In the genomic region with DNA sequence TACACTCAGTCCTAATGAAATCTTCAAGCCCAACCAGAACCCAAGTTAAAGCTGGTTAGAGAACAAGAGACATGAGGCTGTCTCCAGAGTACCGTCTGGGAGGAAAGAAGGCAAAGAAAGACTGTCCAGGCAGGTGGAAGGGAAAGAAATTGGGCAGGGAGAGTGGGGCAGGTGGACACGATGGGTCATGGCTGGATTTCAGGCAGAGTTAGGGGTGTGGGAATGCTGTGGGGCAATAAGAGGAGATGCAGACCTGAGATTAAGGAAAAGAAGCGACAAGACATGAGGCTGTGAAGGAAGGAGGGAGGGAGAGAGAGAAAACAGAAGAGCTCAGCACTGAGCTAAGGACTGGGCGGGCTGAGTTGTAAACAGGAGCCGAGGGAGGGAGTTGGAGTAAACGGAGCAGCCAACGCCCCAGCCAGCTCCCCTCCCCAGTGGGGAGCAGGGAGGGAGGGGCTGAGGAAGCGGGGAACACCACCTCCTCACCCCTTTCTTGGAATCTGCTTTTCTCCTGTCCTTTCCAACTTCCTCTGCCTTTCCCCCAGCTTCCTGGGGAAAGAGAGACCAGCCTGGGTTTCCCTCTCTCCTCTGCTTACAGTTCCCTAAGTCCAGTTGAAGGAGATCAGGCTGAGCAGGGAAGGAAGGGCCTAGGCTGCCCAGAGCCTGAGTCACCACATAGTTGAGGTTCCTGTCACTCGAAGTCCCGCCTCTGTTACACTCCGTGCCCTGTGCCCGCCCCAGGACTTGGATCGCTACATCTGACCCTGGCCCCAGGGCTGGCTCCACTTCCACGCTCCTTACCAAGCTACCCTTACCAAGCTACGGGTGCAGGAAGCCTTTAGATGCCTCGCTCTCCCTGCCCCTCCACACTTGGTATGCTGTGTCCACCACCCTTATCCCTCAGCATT, we compare ENCODE assay signal across 8 cellular contexts. TPM values are rescaled to one million over a fixed set of nuclear protein-coding genes. Genes with fewer than 3 reads are reported as not detected.
DNase-seq lines count a peak whose midpoint lies in the region; ATAC-seq and TF ChIP-seq lines count a peak whose summit lies in the region.

No MANE protein-coding gene starts in this region.

- intact Hi-C loops in spleen (cut with DNase I; ENCODE audit: low total_unique reads), result no loop called here

- TF ChIP-seq POLR2A in spleen (IDR thresholded peaks at IDR 0.05), result no peak

- no peak for TF ChIP-seq CTCF in spleen (IDR thresholded peaks at IDR 0.05 in 8 of 11, conservative IDR thresholded peaks at IDR 0.05 in 3 of 11)

- H3K4me1 ChIP-seq in spleen, result peaks cover 68 to 90% (median 77%) of the 10 kb centered on the region in 6 donors

- peak overlapping the region; percentile 80 to 95 (median 86) for H3K27ac ChIP-seq in spleen

- H3K4me3 ChIP-seq in spleen, result peak overlapping the region in 2 of 8 donors; percentile 9 to 24

- DNase-seq in stimulated activated CD4-positive, alpha-beta T cell treated with anti-CD3 and anti-CD28 coated beads, Interleukin-4, amount 100 ng/mL, for 1 hour, result peak; percentile 28
- DNase-seq in stimulated activated CD4-positive, alpha-beta T cell treated with anti-CD3 and anti-CD28 coated beads, Interleukin-2, amount 100 ng/mL, for 48 hours, result no peak
- peak; percentile 93 to 98 for DNase-seq in SW 1271 (lab: John Stamatoyannopoulos, UW)
- DNase-seq in T47D (ENCODE audit: low read depth in 1 of 2, low spot score in 1 of 2), result peak; percentile 84 to 96
- DNase-seq in iris pigment epithelial cell (ENCODE audit: low read depth), result peak; percentile 96
- DNase-seq in spleen, result peak; percentile 85
- DNase-seq in DMS53 (lab: John Stamatoyannopoulos, UW), result no peak

- no peaks in the 10 kb centered on the region for H3K9me3 ChIP-seq in spleen

- in situ Hi-C loops in T47D (cut with HindIII; ENCODE audit: low pct_unique_long_range_greater_than_20kb, low sequenced_read_pairs), result no loop called here

- no peak for ATAC-seq in HG03280 (IDR thresholded peaks at IDR 0.05; ENCODE audit: unreplicated experiment)

- H3K36me3 ChIP-seq in spleen, result peaks cover 0 to 11% (median 3%) of the 10 kb centered on the region in 6 donors

- WGBS in spleen, 5 donors, result 12 to 29% (median 16%) methylated on average over 15 to 16 of the region's 16 CpGs

- H3K27me3 ChIP-seq in spleen (replicated peaks in 1 of 7), result no peaks in the 10 kb centered on the region

RNA-seq across cellular contexts. Expression of gene AHNAK, which starts 6.6 kb away (rescaled TPM):
- 100 to 1,000 TPM; 168 to 370 (median 289) TPM for total RNA-seq in spleen
- polyA plus RNA-seq in spleen, result 10 to 100 TPM; 11.8 to 24.0 (median 12.0) TPM

RNA-seq across cellular contexts. Expression of gene EEF1G, which starts 20.5 kb away (rescaled TPM):
- total RNA-seq in spleen, result 1,000 to 10,000 TPM in 6 of 7 donors, 100 to 1,000 TPM in 1; 989 to 1,475 (median 1,270) TPM
- 1,000 to 10,000 TPM; 2,364 to 2,501 (median 2,474) TPM for polyA plus RNA-seq in spleen

RNA-seq across cellular contexts. Expression of gene TUT1, which starts 38.1 kb away (rescaled TPM):
- total RNA-seq in spleen, result 10 to 100 TPM; 14.4 to 30.9 (median 20.1) TPM
- 10 to 100 TPM; 14.5 to 24.1 (median 16.1) TPM for polyA plus RNA-seq in spleen

RNA-seq across cellular contexts. Expression of gene MTA2, which starts 48.5 kb away (rescaled TPM):
- 100 to 1,000 TPM; 102 to 154 (median 114) TPM for total RNA-seq in spleen
- 10 to 100 TPM; 55.3 to 94.6 (median 58.5) TPM for polyA plus RNA-seq in spleen

RNA-seq across cellular contexts. Expression of gene EML3, which starts 59.4 kb away (rescaled TPM):
- 100 to 1,000 TPM in 5 of 7 donors, 10 to 100 TPM in 2; 46.7 to 159 (median 116) TPM for total RNA-seq in spleen
- polyA plus RNA-seq in spleen, result 100 to 1,000 TPM in 1 of 3 donors, 10 to 100 TPM in 2; 51.0 to 116 (median 78.6) TPM

Comparison
In these comparisons a context has a peak if more than half of its experiments do, and no peak if none do; other contexts are left out.
1. DNase-seq: peak in stimulated activated CD4-positive, alpha-beta T cell treated with anti-CD3 and anti-CD28 coated beads, Interleukin-4, amount 100 ng/mL, for 1 hour (single experiment), SW 1271 (2 of 2), T47D (2 of 2), iris pigment epithelial cell (single experiment) and spleen (single experiment); none in stimulated activated CD4-positive, alpha-beta T cell treated with anti-CD3 and anti-CD28 coated beads, Interleukin-2, amount 100 ng/mL, for 48 hours (0 of 2) and DMS53 (single experiment).